In the genomic region with DNA sequence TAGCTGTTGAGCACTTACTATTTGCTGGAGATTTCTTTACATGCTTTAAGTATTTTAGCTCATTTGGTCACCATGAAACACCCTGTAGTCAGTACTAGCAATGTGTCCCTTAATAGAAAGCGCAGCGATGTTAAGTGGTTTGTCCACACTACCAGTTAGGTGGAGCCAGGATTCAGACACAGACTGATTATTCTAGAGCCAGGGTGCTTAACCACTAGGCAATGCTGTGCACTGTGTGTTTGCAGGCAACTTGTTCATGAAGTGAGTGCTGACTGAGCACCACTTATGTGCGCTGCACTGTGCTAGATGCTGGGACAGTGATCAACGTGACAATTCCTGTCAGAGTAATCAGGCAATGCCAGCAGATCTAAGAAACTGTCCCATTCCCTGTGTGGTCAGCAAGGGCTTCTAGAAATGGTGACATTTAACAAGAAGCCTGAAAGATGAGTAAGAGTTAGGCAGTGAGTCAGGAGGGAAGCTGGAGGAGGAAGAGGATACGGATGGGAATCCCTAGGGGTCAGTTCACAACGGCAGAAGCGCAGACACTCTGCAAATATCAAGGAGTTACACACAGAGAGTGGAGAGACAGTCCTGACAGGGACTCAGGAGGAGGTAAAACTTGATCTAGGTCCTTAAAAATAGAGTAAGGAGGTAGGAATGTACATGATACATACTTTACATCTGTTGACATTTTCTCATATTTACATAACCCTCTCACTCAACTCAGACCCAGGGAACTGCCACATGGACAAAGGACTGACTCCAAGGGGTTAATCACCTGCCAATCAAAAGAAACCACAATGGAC, we compare ENCODE assay signal across 12 cellular contexts.
DNase-seq lines count a peak whose midpoint lies in the region; ATAC-seq and TF ChIP-seq lines count a peak whose summit lies in the region.
"Had no signal": no experiment of that assay in that cellular context is flagged by ENCODE, and none has a peak within 500 bp of the region (broad histone marks: within the 10 kb centered on the region; RNA-seq: fewer than 3 reads in every experiment).

No MANE protein-coding gene starts in this region.

- H3K27me3 ChIP-seq in HCT116 (ENCODE audit: insufficient read depth, low read length) (peaks cover 18% of the 10 kb centered on the region), RWPE2 (ENCODE audit: insufficient read depth, poor library complexity, severe bottlenecking) (no peaks in the 10 kb centered on the region)

- no peaks in the 10 kb centered on the region for H4K20me1 ChIP-seq in HCT116 (ENCODE audit: insufficient read depth)

- no peak for TF ChIP-seq RAD21 in HCT116 (IDR thresholded peaks at IDR 0.05; ENCODE audit: low read depth)

- H3K4me1 ChIP-seq in HCT116 (ENCODE audit: control insufficient read depth in 1 of 2, insufficient read depth in 2 of 2, low read length in 2 of 2): peaks cover 0 to 8% of the 10 kb centered on the region in 2 experiments; a peak in 2 of 4 replicates
- peaks cover 7% of the 10 kb centered on the region for H3K4me1 ChIP-seq in RWPE2 (ENCODE audit: insufficient read depth, poor library complexity, severe bottlenecking)
- H3K4me1 ChIP-seq: spleen had no signal

- no peak overlapping the region for H3K9ac ChIP-seq in HCT116 (ENCODE audit: low read length)

- H3K79me2 ChIP-seq in HCT116 (ENCODE audit: insufficient read depth, low read length): no peaks in the 10 kb centered on the region

- RAD21 ChIA-PET in HCT116 (lab: Charles Lee; ENCODE audit: low non-redundant PET in 1 of 2, low total read pairs in 2 of 2, uncharacterized antibody in 2 of 2, unreplicated experiment in 2 of 2): no interaction called here

- H3K4me3 ChIP-seq in HCT116 (replicated peaks in 1 of 2; ENCODE audit: low read depth in 1 of 2, low read length in 2 of 2) (no peak overlapping the region), RWPE2 (ENCODE audit: severe bottlenecking) (no peak overlapping the region)
- H3K4me3 ChIP-seq: spleen had no signal

- no peaks in the 10 kb centered on the region for H3K9me3 ChIP-seq in HCT116 (ENCODE audit: control insufficient read depth in 1 of 2, insufficient read depth in 1 of 2, low read depth in 1 of 2, low read length in 2 of 2)
- no peaks in the 10 kb centered on the region for H3K9me3 ChIP-seq in RWPE2 (ENCODE audit: severe bottlenecking)
- H3K9me3 ChIP-seq: spleen had no signal

- POLR2A ChIA-PET in HCT116 (lab: Charles Lee): no interaction called here

- in situ Hi-C loops in G401 (cut with HindIII; ENCODE audit: low sequenced_read_pairs): no loop called here

- CTCF ChIA-PET in HCT116 (lab: Charles Lee): no interaction called here

- no peak for ATAC-seq in HCT116
- ATAC-seq in RWPE2 (ENCODE audit: low read depth): peak; percentile 92
- no peak for ATAC-seq in HG02798 (IDR thresholded peaks at IDR 0.05; ENCODE audit: poor library complexity, unreplicated experiment)

- no peaks in the 10 kb centered on the region for H3K9me2 ChIP-seq in HCT116 (ENCODE audit: insufficient read depth)

- H3K36me3 ChIP-seq in HCT116 (ENCODE audit: control insufficient read depth in 1 of 2, insufficient read depth in 2 of 2, low read length in 2 of 2) (no peaks in the 10 kb centered on the region), RWPE2 (ENCODE audit: low read depth) (no peaks in the 10 kb centered on the region)
- H3K36me3 ChIP-seq: spleen had no signal

- TF ChIP-seq CTCF in HCT116 (IDR thresholded peaks at IDR 0.05 in 2 of 3, conservative IDR thresholded peaks at IDR 0.05 in 1 of 3; ENCODE audit: borderline replicate concordance in 1 of 3, insufficient read depth in 1 of 3, low read depth in 2 of 3, low read length in 2 of 3): no peak
- TF ChIP-seq CTCF in RWPE2 (IDR thresholded peaks at IDR 0.05; ENCODE audit: poor library complexity, severe bottlenecking): no peak

- intact Hi-C loops in HCT116 (cut with micrococcal nuclease): no loop called here

- no peak overlapping the region for H2AFZ ChIP-seq in HCT116 (ENCODE audit: low read depth, low read length, poor library complexity, severe bottlenecking)

- no peak for TF ChIP-seq POLR2A in HCT116 (IDR thresholded peaks at IDR 0.05; ENCODE audit: borderline replicate concordance, extremely low read depth, insufficient read depth, insufficient read length)

- BruUV-seq in HCT116 (replicated peaks; lab: Mats Ljungman, UMichigan): no TSS peak

- DNase-seq in HCT116 (ENCODE audit: low read depth, low spot score) (no peak), RWPE2 (ENCODE audit: low spot score) (no peak), foreskin melanocyte (peak; percentile 14), smooth muscle cell of the brain vasculature (ENCODE audit: low read depth, low spot score) (peak; percentile 15), G401 (ENCODE audit: low spot score) (no peak), NCI-H1436 (lab: John Stamatoyannopoulos, UW) (no peak)
- DNase-seq: effector CD4-positive, alpha-beta T cell; NCI-H1417 treated with DMSO at 0.1 percent for 48 hours; spleen; T-helper 9 cell had no signal

- peak overlapping the region; percentile 30 for H3K4me2 ChIP-seq in HCT116 (ENCODE audit: low read length)

- no peak overlapping the region for H3K27ac ChIP-seq in HCT116 (ENCODE audit: low read depth, low read length)
- no peak overlapping the region for H3K27ac ChIP-seq in RWPE2 (ENCODE audit: poor library complexity, severe bottlenecking)
- H3K27ac ChIP-seq: HL-60, spleen had no signal

TF ChIP-seq in HCT116, 20 proteins besides CTCF, POLR2A, EP300 and RAD21:
- TF ChIP-seq JUND (IDR thresholded peaks at IDR 0.05): no peak
- no peak for TF ChIP-seq CBX3 (IDR thresholded peaks at IDR 0.05; ENCODE audit: low read depth)
- TF ChIP-seq EZH2phosphoT487 (IDR thresholded peaks at IDR 0.05; ENCODE audit: borderline replicate concordance): no peak
- no peak for TF ChIP-seq CEBPB (IDR thresholded peaks at IDR 0.05; ENCODE audit: low read depth)
- TF ChIP-seq SIN3A (IDR thresholded peaks at IDR 0.05; ENCODE audit: low read depth): no peak
TF ChIP-seq in HCT116: peak in this region for 0.

Comparison
In these comparisons a context has a peak if more than half of its experiments do, and no peak if none do; other contexts are left out.
1. DNase-seq: peak in foreskin melanocyte (single experiment) and smooth muscle cell of the brain vasculature (single experiment); none in HCT116 (single experiment), RWPE2 (single experiment), G401 (single experiment) and NCI-H1436 (single experiment).